Comparison of ENCODE assay signal across 22 cellular contexts in the genomic region with DNA sequence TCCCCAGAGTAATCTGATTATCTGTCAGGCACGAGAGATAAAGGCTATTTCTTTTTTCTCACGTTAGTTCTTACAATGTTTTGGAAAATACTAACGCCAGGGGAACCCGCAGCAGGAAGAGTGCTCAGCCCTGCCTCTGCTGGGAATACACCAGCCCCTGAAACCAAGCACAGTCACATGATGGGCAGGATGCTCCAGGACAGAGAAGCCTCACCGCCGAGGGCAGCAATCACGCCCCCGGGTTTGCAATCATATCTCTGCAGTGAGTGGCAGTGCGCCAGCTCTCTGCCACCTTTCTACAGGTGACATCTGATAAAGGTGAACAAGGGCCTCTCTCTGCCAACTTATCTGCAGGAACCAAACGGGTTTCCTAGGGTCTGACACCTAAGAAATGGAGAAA. TPM values are rescaled to one million over a fixed set of nuclear protein-coding genes. Genes with fewer than 3 reads are reported as not detected.
DNase-seq lines count a peak whose midpoint lies in the region; ATAC-seq and TF ChIP-seq lines count a peak whose summit lies in the region.
"Had no signal": no experiment of that assay in that cellular context is flagged by ENCODE, and none has a peak within 500 bp of the region (broad histone marks: within the 10 kb centered on the region; RNA-seq: fewer than 3 reads in every experiment).

No MANE protein-coding gene starts in this region.

- H3K23ac ChIP-seq in neuronal stem cell (ENCODE audit: low read depth, low read length, poor library complexity): no peak overlapping the region

- no peak overlapping the region for H2AFZ ChIP-seq in neuronal stem cell (ENCODE audit: low read length)

- no peak for DNase-seq in left ventricle myocardium superior
- no peak for DNase-seq in left ventricle myocardium inferior
- DNase-seq in NCI-H69 (lab: John Stamatoyannopoulos, UW): peak; percentile 8
- DNase-seq in neuronal stem cell (ENCODE audit: low spot score): no peak
- no peak for DNase-seq in lower lobe of right lung
- DNase-seq: AML-193, COR-L47, DMS 273 treated with DMSO at 0.1 percent for 48 hours, DND-41, HFFc6, MV-4-11, NCI-H187 treated with DMSO at 0.1 percent for 48 hours, NCI-H446, NCI-H748 treated with DMSO at 0.1 percent for 48 hours, OCI-M1, SIG-M5, T-helper 1 cell had no signal

- H3K9me3 ChIP-seq in left ventricle myocardium inferior (replicated peaks) (no peaks in the 10 kb centered on the region), neuronal stem cell (replicated peaks in 1 of 2; ENCODE audit: control insufficient read depth in 2 of 2, insufficient read depth in 1 of 2, low read depth in 1 of 2, low read length in 2 of 2) (peaks cover 0 to 1% of the 10 kb centered on the region in 2 donors), lower lobe of right lung (no peaks in the 10 kb centered on the region)

- H2AK5ac ChIP-seq in neuronal stem cell (ENCODE audit: low read depth, low read length): no peak overlapping the region

- H3K14ac ChIP-seq in neuronal stem cell (ENCODE audit: low read length): no peak overlapping the region

- H4K91ac ChIP-seq in neuronal stem cell (ENCODE audit: low read depth, low read length, poor library complexity): no peak overlapping the region

- H3K27ac ChIP-seq in left ventricle myocardium inferior (replicated peaks): no peak overlapping the region
- no peak overlapping the region for H3K27ac ChIP-seq in neuronal stem cell (replicated peaks; ENCODE audit: low read length)
- no peak overlapping the region for H3K27ac ChIP-seq in lower lobe of right lung
- H3K27ac ChIP-seq: HL-60, KMS-11 had no signal

- peaks cover 4% of the 10 kb centered on the region for H3K79me1 ChIP-seq in neuronal stem cell (ENCODE audit: low read depth, low read length)

- peaks cover 17% of the 10 kb centered on the region for H3K27me3 ChIP-seq in left ventricle myocardium inferior (ENCODE audit: low read depth)
- peaks cover 0 to 11% (median 0%) of the 10 kb centered on the region in 3 experiments for H3K27me3 ChIP-seq in neuronal stem cell (ENCODE audit: control insufficient read depth in 3 of 3, insufficient read depth in 3 of 3, low read depth in 1 of 3, low read length in 3 of 3)
- no peaks in the 10 kb centered on the region for H3K27me3 ChIP-seq in lower lobe of right lung (ENCODE audit: low read depth)

- no peak overlapping the region for H2BK15ac ChIP-seq in neuronal stem cell (ENCODE audit: low read length)

- no peak overlapping the region for H2BK12ac ChIP-seq in neuronal stem cell (ENCODE audit: low read length)

- H3K4me1 ChIP-seq in left ventricle myocardium inferior (peaks cover 5% of the 10 kb centered on the region), neuronal stem cell (ENCODE audit: control insufficient read depth in 2 of 2, insufficient read depth in 1 of 2, low read depth in 1 of 2, low read length in 2 of 2) (peaks cover 0 to 6% of the 10 kb centered on the region in 2 donors), lower lobe of right lung (no peaks in the 10 kb centered on the region)

- no peak overlapping the region for H3K4ac ChIP-seq in neuronal stem cell (ENCODE audit: low read length)

- WGBS in neuronal stem cell (ENCODE audit: extremely low coverage in 2 of 2, insufficient read length in 2 of 2, insufficient replicate concordance in 1 of 2), 2 donors: no CpG with 5 or more reads among the region's 10 CpGs

- H3K18ac ChIP-seq in neuronal stem cell (ENCODE audit: low read length): peak overlapping the region; percentile 27

- peak; percentile 32 for ATAC-seq in left ventricle myocardium superior
- no peak for ATAC-seq in GM21528 (IDR thresholded peaks at IDR 0.05; ENCODE audit: low FRiP score, unreplicated experiment)
- no peak for ATAC-seq in GM21526 (IDR thresholded peaks at IDR 0.05; ENCODE audit: low FRiP score, unreplicated experiment)
- ATAC-seq in lower lobe of right lung: no peak
- ATAC-seq: SK-N-SH treated with all-trans-retinoic acid at 6 μM for 48 hours had no signal

- no peak overlapping the region for H2BK5ac ChIP-seq in neuronal stem cell (ENCODE audit: low read length)

- intact Hi-C loops in left ventricle myocardium superior (cut with micrococcal nuclease): no loop called here
- intact Hi-C loops in left ventricle myocardium inferior (cut with micrococcal nuclease): no loop called here
- intact Hi-C loops in lower lobe of right lung (cut with DNase I): no loop called here

- H3K36me3 ChIP-seq in left ventricle myocardium inferior (no peaks in the 10 kb centered on the region), neuronal stem cell (replicated peaks in 1 of 2; ENCODE audit: control insufficient read depth in 2 of 2, insufficient read depth in 2 of 2, low read length in 2 of 2) (peaks cover 0 to 3% of the 10 kb centered on the region in 2 donors), lower lobe of right lung (no peaks in the 10 kb centered on the region)

- H2BK120ac ChIP-seq in neuronal stem cell (ENCODE audit: low read depth, low read length): no peak overlapping the region

- TF ChIP-seq CTCF in left ventricle myocardium inferior (IDR thresholded peaks at IDR 0.05; ENCODE audit: borderline replicate concordance) (no peak), lower lobe of right lung (IDR thresholded peaks at IDR 0.05) (no peak)

- no peak overlapping the region for H4K8ac ChIP-seq in neuronal stem cell (ENCODE audit: low read depth, low read length)

- H3K4me2 ChIP-seq in neuronal stem cell (ENCODE audit: insufficient read depth, low read length, poor library complexity, severe bottlenecking): no peak overlapping the region
- H3K4me2 ChIP-seq: KMS-11 had no signal

- H3K4me3 ChIP-seq in left ventricle myocardium inferior (no peak overlapping the region), neuronal stem cell (ENCODE audit: low read length in 2 of 2) (no peak overlapping the region), lower lobe of right lung (no peak overlapping the region)

- H3K9ac ChIP-seq in neuronal stem cell (ENCODE audit: low read depth, low read length, poor library complexity): no peak overlapping the region
- H3K9ac ChIP-seq: KMS-11 had no signal

RNA-seq across cellular contexts. Expression of a gene that starts 39.8 kb away (rescaled TPM):
- total RNA-seq in left ventricle myocardium superior: 269 TPM
- total RNA-seq in left ventricle myocardium inferior: 201 TPM
- 197 TPM for polyA plus RNA-seq in neuronal stem cell (2013, experiment 1 of 2)
- polyA plus RNA-seq in neuronal stem cell (2013, experiment 2 of 2): 198 TPM
- 516 TPM for total RNA-seq in lower lobe of right lung
